22 cellular contexts compared by ENCODE assay signal in the genomic region with DNA sequence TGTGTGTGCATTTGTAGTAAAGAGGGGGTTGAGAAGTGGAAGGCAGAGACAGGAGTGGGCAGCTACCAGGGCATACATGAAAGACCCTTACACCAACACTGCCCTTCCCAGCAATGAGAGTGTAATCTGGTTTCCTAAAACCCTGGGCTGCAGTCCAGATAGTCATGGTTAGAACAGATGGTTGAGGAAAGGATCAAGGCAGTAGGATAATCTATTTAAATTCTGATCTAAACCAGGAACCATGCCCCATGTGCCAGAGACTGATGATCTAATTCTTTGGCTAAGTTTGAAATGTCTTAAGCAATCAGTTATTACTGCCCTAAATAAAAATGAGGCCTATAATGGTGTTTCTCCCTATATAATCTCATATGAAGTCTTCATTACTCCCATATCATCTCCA. TPM values are rescaled to one million over a fixed set of nuclear protein-coding genes. Genes with fewer than 3 reads are reported as not detected.
A peak's percentile ranks its signal among the peaks of the same experiment; 100 is the strongest.
DNase-seq lines count a peak whose midpoint lies in the region; ATAC-seq and TF ChIP-seq lines count a peak whose summit lies in the region.
"Had no signal": no experiment of that assay in that cellular context is flagged by ENCODE, and none has a peak within 500 bp of the region (broad histone marks: within the 10 kb centered on the region; RNA-seq: fewer than 3 reads in every experiment).

No MANE protein-coding gene starts in this region.

- H3K4me3 ChIP-seq in AG10803 (ENCODE audit: low read length) (no peak overlapping the region), HEK293 (ENCODE audit: low read depth, low read length) (no peak overlapping the region), SU-DHL-6 (ENCODE audit: insufficient read depth, low read length, poor library complexity, severe bottlenecking) (no peak overlapping the region), fibroblast of lung (replicated peaks in 1 of 4; ENCODE audit: control extremely low read depth in 1 of 4, insufficient read depth in 1 of 4, low read depth in 3 of 4, low read length in 4 of 4) (no peak overlapping the region), right lobe of liver (no peak overlapping the region)
- H3K4me3 ChIP-seq: dorsolateral prefrontal cortex, GM23338, heart right ventricle, mucosa of descending colon, PC-9, psoas muscle had no signal

- H3K79me2 ChIP-seq in SU-DHL-6 (ENCODE audit: insufficient read depth, low read length) (peaks cover 68% of the 10 kb centered on the region), fibroblast of lung (ENCODE audit: control insufficient read depth, insufficient read depth, low read length) (no peaks in the 10 kb centered on the region)

- no peak overlapping the region for H3K27ac ChIP-seq in HEK293 (ENCODE audit: extremely low read depth, low read depth, low read length)
- peak overlapping the region; percentile 100 for H3K27ac ChIP-seq in SU-DHL-6 (ENCODE audit: low read depth, low read length)
- H3K27ac ChIP-seq in fibroblast of lung (ENCODE audit: insufficient read depth, low read length), result no peak overlapping the region
- no peak overlapping the region for H3K27ac ChIP-seq in right lobe of liver
- H3K27ac ChIP-seq: dorsolateral prefrontal cortex, heart right ventricle, PC-9, psoas muscle had no signal

- H3K4me2 ChIP-seq in SU-DHL-6 (ENCODE audit: low read depth, low read length, poor library complexity, severe bottlenecking), result no peak overlapping the region
- H3K4me2 ChIP-seq in fibroblast of lung (ENCODE audit: extremely low read depth, insufficient read depth, low read length), result no peak overlapping the region
- H3K4me2 ChIP-seq: GM23338, PC-9 had no signal

- no peaks in the 10 kb centered on the region for H3K27me3 ChIP-seq in SU-DHL-6 (ENCODE audit: low read length)
- H3K27me3 ChIP-seq in fibroblast of lung (ENCODE audit: control insufficient read depth, insufficient read depth, low read length), result no peaks in the 10 kb centered on the region
- H3K27me3 ChIP-seq in right lobe of liver, result no peaks in the 10 kb centered on the region
- H3K27me3 ChIP-seq: heart right ventricle had no signal

- CTCF ChIA-PET in HEK293 (lab: Yijun Ruan, JAX), result no interaction called here

- H3K36me3 ChIP-seq in HEK293 (ENCODE audit: control insufficient read depth in 2 of 2, insufficient read depth in 1 of 2, low read length in 2 of 2), result peaks cover 0 to 10% of the 10 kb centered on the region in 2 experiments; a peak in 1 of 3 replicates
- H3K36me3 ChIP-seq in SU-DHL-6 (ENCODE audit: low read length), result peaks cover 49% of the 10 kb centered on the region
- H3K36me3 ChIP-seq in fibroblast of lung (ENCODE audit: control insufficient read depth, insufficient read depth, low read length), result no peaks in the 10 kb centered on the region
- H3K36me3 ChIP-seq in right lobe of liver, result no peaks in the 10 kb centered on the region

- no peaks in the 10 kb centered on the region for H3K9me2 ChIP-seq in SU-DHL-6 (replicated peaks; ENCODE audit: insufficient read depth, low read length)

- H4K20me1 ChIP-seq in SU-DHL-6 (ENCODE audit: low read depth, low read length) (no peaks in the 10 kb centered on the region), fibroblast of lung (ENCODE audit: control insufficient read depth, extremely low read depth, insufficient read depth, low read length) (no peaks in the 10 kb centered on the region)

- H3F3A ChIP-seq in SU-DHL-6 (ENCODE audit: insufficient read depth), result peaks cover 42% of the 10 kb centered on the region

- DNase-seq in AG10803 (ENCODE audit: low read depth), result peak; percentile 48
- peak; percentile 65 to 77 for DNase-seq in fibroblast of lung (ENCODE audit: low read depth in 2 of 2)
- no peak for DNase-seq in HT-29 (ENCODE audit: low spot score)
- no peak for DNase-seq in right lobe of liver
- no peak for DNase-seq in activated gamma-delta T cell treated with Interleukin-2 at 50 U/mL for 16 hours
- DNase-seq: activated CD8-positive, alpha-beta T cell treated with anti-CD3 and anti-CD28 coated beads for 36 hours; activated T-cell treated with anti-CD3 and anti-CD28 coated beads, Interleukin-2, amount 50 U/mL, for 4 hours; CD4-positive, alpha-beta T cell; erythroblast; heart right ventricle; Kasumi-1; mucosa of descending colon; PC-9; psoas muscle; stimulated activated CD4-positive, alpha-beta T cell treated with anti-CD3 and anti-CD28 coated beads, Interleukin-12 subunit alpha, Interleukin-12 subunit beta, amount 100 ng/mL, for 4 hours; T1000 had no signal

- TF ChIP-seq POLR2A in right lobe of liver (IDR thresholded peaks at IDR 0.05), result no peak

- H3K9me3 ChIP-seq in HEK293 (ENCODE audit: control insufficient read depth, insufficient read depth, low read depth, low read length), result no peaks in the 10 kb centered on the region
- H3K9me3 ChIP-seq in SU-DHL-6 (ENCODE audit: insufficient read depth, low read length), result no peaks in the 10 kb centered on the region
- no peaks in the 10 kb centered on the region for H3K9me3 ChIP-seq in fibroblast of lung (ENCODE audit: control insufficient read depth, insufficient read depth, low read depth, low read length)
- no peaks in the 10 kb centered on the region for H3K9me3 ChIP-seq in right lobe of liver
- H3K9me3 ChIP-seq: heart right ventricle, mucosa of descending colon, psoas muscle had no signal

- intact Hi-C loops in right lobe of liver (cut with DNase I), result no loop called here

- ATAC-seq in HG03457 (IDR thresholded peaks at IDR 0.05; ENCODE audit: unreplicated experiment) (no peak), right lobe of liver (no peak)
- ATAC-seq: activated CD8-positive, alpha-beta T cell treated with anti-CD3 and anti-CD28 coated beads for 36 hours; activated naive CD4-positive, alpha-beta T cell treated with anti-CD3 and anti-CD28 coated beads, Interleukin-2, amount 50 U/mL, for 72 hours; activated T-cell treated with anti-CD3 and anti-CD28 coated beads, Interleukin-2, amount 50 U/mL, for 4 hours; GM23338; heart right ventricle; mucosa of descending colon had no signal

- no peak overlapping the region for H2AFZ ChIP-seq in SU-DHL-6 (ENCODE audit: low read depth, low read length, severe bottlenecking)
- no peak overlapping the region for H2AFZ ChIP-seq in fibroblast of lung (ENCODE audit: low read length)
- H2AFZ ChIP-seq: GM23338, PC-9 had no signal

- no peak overlapping the region for H3K9ac ChIP-seq in SU-DHL-6 (ENCODE audit: low read length)
- H3K9ac ChIP-seq in fibroblast of lung (ENCODE audit: insufficient read depth, low read length), result no peak overlapping the region

- TF ChIP-seq CTCF in AG10803 (conservative IDR thresholded peaks at IDR 0.05; ENCODE audit: low read length) (no peak), HEK293 (tag by site-specific recombination; IDR thresholded peaks at IDR 0.05) (no peak), SU-DHL-6 (IDR thresholded peaks at IDR 0.05; ENCODE audit: insufficient read depth, low read length, poor library complexity, severe bottlenecking) (no peak), fibroblast of lung (conservative IDR thresholded peaks at IDR 0.05 in 1 of 2, IDR thresholded peaks at IDR 0.05 in 1 of 2; ENCODE audit: low read depth in 1 of 2, low read length in 2 of 2) (no peak), right lobe of liver (IDR thresholded peaks at IDR 0.05) (no peak)

- H3K4me1 ChIP-seq in HEK293 (ENCODE audit: control insufficient read depth, insufficient read depth, low read length) (0 out of 2 replicates have a peak, but pooled peaks cover 5% of the 10 kb centered on the region), fibroblast of lung (ENCODE audit: control insufficient read depth, extremely low read depth, insufficient read depth, low read length) (no peaks in the 10 kb centered on the region), right lobe of liver (no peaks in the 10 kb centered on the region)
- H3K4me1 ChIP-seq: psoas muscle had no signal

- POLR2A ChIA-PET in HEK293 (lab: Yijun Ruan, JAX), result no interaction called here

TF ChIP-seq in HEK293, 187 proteins besides CTCF, POLR2A, EP300 and RAD21:
- TF ChIP-seq ZNF169 (tag by site-specific recombination; IDR thresholded peaks at IDR 0.05), result no peak
- no peak for TF ChIP-seq ZNF266 (tag by site-specific recombination; IDR thresholded peaks at IDR 0.05; ENCODE audit: low read depth)
- no peak for TF ChIP-seq TCF7L2 (IDR thresholded peaks at IDR 0.05; ENCODE audit: borderline replicate concordance, low read depth, low read length)
- no peak for TF ChIP-seq ZNF530 (tag by site-specific recombination; IDR thresholded peaks at IDR 0.05; ENCODE audit: low read depth)
- no peak for TF ChIP-seq PBX3 (CRISPR knock-in tag; IDR thresholded peaks at IDR 0.05)
- TF ChIP-seq ZNF37A (tag by site-specific recombination; IDR thresholded peaks at IDR 0.05), result no peak
- no peak for TF ChIP-seq ZNF157 (tag by site-specific recombination; IDR thresholded peaks at IDR 0.05)
- 0 out of 2 replicates have a peak, but pooled peaks have one; percentile 11 for TF ChIP-seq ZNF664 (tag by site-specific recombination; IDR thresholded peaks at IDR 0.05)

RNA-seq across cellular contexts. Expression of gene PRTG, which starts 59.6 kb away (rescaled TPM):
- 2.1 and 4.0 TPM in 2 replicates for total RNA-seq in fibroblast of lung
- 0.90 and 2.1 TPM in 2 replicates for polyA plus RNA-seq in fibroblast of lung
- polyA plus RNA-seq in fibroblast of lung (2012), result 1.0 and 2.1 TPM in 2 replicates
- polyA minus RNA-seq in fibroblast of lung (ENCODE audit: low replicate concordance), result 0.19 and 0.90 TPM in 2 replicates
- not detected in 2 replicates for total RNA-seq in HT-29 (2014; rRNA removed; shearing (Covaris generic))
- under 1 TPM; 0.06 to 0.22 (median 0.12) TPM for total RNA-seq in right lobe of liver
- total RNA-seq: activated CD8-positive, alpha-beta T cell treated with anti-CD3 and anti-CD28 coated beads for 36 hours; activated naive CD4-positive, alpha-beta T cell treated with anti-CD3 and anti-CD28 coated beads, Interleukin-2, amount 50 U/mL, for 72 hours; activated T-cell treated with anti-CD3 and anti-CD28 coated beads, Interleukin-2, amount 50 U/mL, for 4 hours; CD4-positive, alpha-beta T cell had no signal

Comparison
In these comparisons a context has a peak if more than half of its experiments do, and no peak if none do; other contexts are left out.
1. DNase-seq: peak in AG10803 (single experiment) and fibroblast of lung (2 of 2); none in HT-29 (single experiment), right lobe of liver (0 of 3) and activated gamma-delta T cell treated with Interleukin-2 at 50 U/mL for 16 hours (single experiment).